In the genomic region with DNA sequence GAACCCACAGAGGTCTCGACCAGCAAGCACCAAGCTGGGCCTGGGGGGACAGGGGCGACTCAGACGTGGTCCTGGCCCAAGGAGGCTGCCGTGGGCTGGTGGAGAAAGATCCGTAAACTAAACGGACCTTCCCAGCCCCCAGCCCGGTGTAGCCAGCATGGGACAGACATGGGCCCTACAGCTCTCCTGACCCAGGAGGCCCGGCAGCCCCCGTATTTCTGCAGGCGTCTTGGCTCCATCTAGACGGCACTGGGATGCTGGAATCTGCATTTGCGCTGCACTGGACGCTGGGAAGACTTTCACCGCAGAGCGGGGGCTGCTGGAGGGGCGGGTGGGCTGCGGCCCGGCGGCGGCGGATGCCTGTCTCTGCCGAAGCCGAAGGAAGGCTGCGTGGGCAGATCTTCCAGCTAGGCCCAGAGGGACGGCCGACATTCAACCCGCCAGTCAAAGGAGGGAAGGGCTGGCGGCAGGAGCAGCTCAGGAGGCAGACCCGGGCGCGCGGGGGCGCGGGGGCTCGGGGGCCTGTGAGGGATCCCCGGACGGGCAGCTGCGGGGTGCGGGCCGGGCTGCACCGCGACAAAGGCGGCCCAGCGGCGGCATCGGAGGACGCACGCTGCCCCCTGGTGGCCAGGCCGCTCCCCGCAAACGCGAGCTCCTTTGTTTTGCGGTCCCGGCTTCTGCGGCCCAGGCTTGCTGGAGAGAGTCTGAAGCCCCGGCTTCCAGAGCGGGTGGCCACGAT, we compare ENCODE assay signal across 8 cellular contexts.
DNase-seq lines count a peak whose midpoint lies in the region; ATAC-seq, FAIRE-seq and TF ChIP-seq lines count a peak whose summit lies in the region.

No MANE protein-coding gene starts in this region.

- H3K79me2 ChIP-seq in ACC112 (ENCODE audit: control insufficient read depth, insufficient read depth, low read length, unreplicated experiment) = no peaks in the 10 kb centered on the region

- H3K36me3 ChIP-seq in ACC112 (ENCODE audit: insufficient read depth, low read length) (no peaks in the 10 kb centered on the region), HUES48 (ENCODE audit: control insufficient read depth, insufficient read depth, low read length) (no peaks in the 10 kb centered on the region), SK-N-MC (ENCODE audit: insufficient read depth, low read length) (no peaks in the 10 kb centered on the region), heart right ventricle (no peaks in the 10 kb centered on the region)

- FAIRE-seq in urothelium cell line (lab: Jason Lieb, UNC) = no peak

- H3K9ac ChIP-seq in HUES48 (ENCODE audit: low read depth, low read length) (peak overlapping the region; percentile 39; the same call in 1 of the 2 replicates), SK-N-MC (ENCODE audit: insufficient read length) (peak overlapping the region; percentile 11)

- H3K9me3 ChIP-seq in HUES48 (ENCODE audit: control insufficient read depth, insufficient read depth, low read length) (no peaks in the 10 kb centered on the region), SK-N-MC (ENCODE audit: low read depth, low read length) (no peaks in the 10 kb centered on the region), heart right ventricle (no peaks in the 10 kb centered on the region)

- H3K27me3 ChIP-seq in ACC112 (ENCODE audit: insufficient read depth, low read length) (peaks cover 44% of the 10 kb centered on the region), HUES48 (ENCODE audit: control insufficient read depth, insufficient read depth, low read length) (peaks cover 13% of the 10 kb centered on the region), heart right ventricle (peaks cover 0 to 45% (median 33%) of the 10 kb centered on the region in 7 donors)

- H3K27ac ChIP-seq in ACC112 (ENCODE audit: low read depth, low read length) = no peak overlapping the region
- H3K27ac ChIP-seq in HUES48 (ENCODE audit: low read depth, low read length) = no peak overlapping the region
- no peak overlapping the region for H3K27ac ChIP-seq in SK-N-MC
- no peak overlapping the region for H3K27ac ChIP-seq in heart right ventricle

- peak; percentile 72 to 91 (median 90) for TF ChIP-seq CTCF in heart right ventricle (IDR thresholded peaks at IDR 0.05)

- intact Hi-C loops in heart right ventricle (cut with DNase I) (loop anchor here (1.0 to 10.0 kb wide), 9 partner anchors 264 to 1019 kb away; partner anchors contain the start of genes BOD1 (in 8 of the 10), NSG2 (in 8 of the 10) and C5orf47 (in 1 of the 10)), posterior cingulate gyrus (cut with DNase I) (loop anchor here (1.0 to 5.0 kb wide), 3 partner anchors 134 to 339 kb away; partner anchors contain the start of gene NSG2)

- DNase-seq in SK-N-MC (ENCODE audit: low read depth, low spot score) = no peak
- DNase-seq in activated naive CD4-positive, alpha-beta T cell treated with anti-CD3 and anti-CD28 coated beads, Interleukin-2, amount 50 U/mL, for 16 hours = peak; percentile 66
- peak; percentile 61 to 74 for DNase-seq in heart right ventricle
- peak; percentile 72 to 97 (median 83) for DNase-seq in posterior cingulate gyrus
- peak; percentile 82 for DNase-seq in urothelium cell line (ENCODE audit: low spot score)

- no peak overlapping the region for H2AFZ ChIP-seq in ACC112 (ENCODE audit: low read length, unreplicated experiment)

- 7% methylated on average over 50 to 58 of the region's 58 CpGs for WGBS in heart right ventricle, 2 donors

- H3K4me3 ChIP-seq in ACC112 (ENCODE audit: low read depth, low read length) (peak overlapping the region; percentile 62), HUES48 (ENCODE audit: low read depth, low read length) (peak overlapping the region; percentile 54; the same call in 1 of the 2 replicates), SK-N-MC (0 out of 2 replicates have a peak overlapping the region, but pooled peaks have one; percentile 22), heart right ventricle (peak overlapping the region in 9 of 10 donors; percentile 19 to 61 (median 50))

- H3K4me1 ChIP-seq in ACC112 (ENCODE audit: control insufficient read depth, insufficient read depth, low read length, unreplicated experiment) (no peaks in the 10 kb centered on the region), HUES48 (ENCODE audit: control insufficient read depth, insufficient read depth, low read length) (no peaks in the 10 kb centered on the region), heart right ventricle (peaks cover 0 to 14% (median 7%) of the 10 kb centered on the region in 9 donors)

- peak; percentile 64 for ATAC-seq in GM18867 (IDR thresholded peaks at IDR 0.05; ENCODE audit: unreplicated experiment)
- ATAC-seq in heart right ventricle = peak; percentile 56 to 87 (median 78)
